ENCODE assay signal across 18 cellular contexts in genomic region chr2:140465301-140465700, GRCh38.
"Had no signal": no experiment of that assay in that cellular context is flagged by ENCODE, and none has a peak within 500 bp of the region (broad histone marks: within the 10 kb centered on the region; RNA-seq: fewer than 3 reads in every experiment).

No MANE protein-coding gene starts in this region.

- H3K36me3 ChIP-seq: gastroesophageal sphincter, right lobe of liver, tibial artery had no signal

- H3K9me3 ChIP-seq: gastroesophageal sphincter, right lobe of liver, tibial artery had no signal

- H3K4me1 ChIP-seq: gastroesophageal sphincter, right lobe of liver, tibial artery had no signal

- H3K27ac ChIP-seq: gastroesophageal sphincter, right lobe of liver, skin epidermis, tibial artery had no signal

- ATAC-seq: activated CD4-positive, alpha-beta T cell treated with anti-CD3 and anti-CD28 coated beads for 36 hours; gastroesophageal sphincter; naive thymus-derived CD8-positive, alpha-beta T cell; right lobe of liver; stimulated activated naive CD8-positive, alpha-beta T cell treated with anti-CD3 and anti-CD28 coated beads, Interleukin-15, Interleukin-2, amounts not matched to agents 100 U/mL and 50 U/mL, for 24 hours had no signal

- DNase-seq: activated CD4-positive, alpha-beta T cell treated with anti-CD3 and anti-CD28 coated beads for 36 hours; activated CD4-positive, alpha-beta T cell treated with anti-CD3 and anti-CD28 coated beads, Interleukin-2, amount 50 U/mL, for 4 hours; activated CD4-positive, CD25-positive, alpha-beta regulatory T cell; activated CD8-positive, alpha-beta memory T cell treated with anti-CD3 and anti-CD28 coated beads for 24 hours; activated effector memory CD4-positive, alpha-beta T cell treated with Interleukin-2 at 50 U/mL for 16 hours; activated naive CD4-positive, alpha-beta T cell treated with Interleukin-2 at 50 U/mL for 16 hours; dermis blood vessel endothelial cell; effector memory CD4-positive, alpha-beta T cell; immature natural killer cell; naive thymus-derived CD8-positive, alpha-beta T cell; posterior cingulate gyrus; right lobe of liver; stimulated activated CD4-positive, alpha-beta T cell treated with anti-CD3 and anti-CD28 coated beads, Interleukin-12 subunit alpha, Interleukin-12 subunit beta, amount 100 ng/mL, for 4 hours; stimulated activated CD4-positive, alpha-beta T cell treated with anti-CD3 and anti-CD28 coated beads, Interleukin-4, amount 100 ng/mL, for 1 hour; stimulated activated naive CD8-positive, alpha-beta T cell treated with anti-CD3 and anti-CD28 coated beads, Interleukin-15, Interleukin-2, amounts not matched to agents 100 U/mL and 50 U/mL, for 24 hours; tibial artery had no signal

- H3K27me3 ChIP-seq: gastroesophageal sphincter, right lobe of liver, tibial artery had no signal

- H3K4me3 ChIP-seq: gastroesophageal sphincter, right lobe of liver, skin epidermis, tibial artery had no signal
